In the genomic region with DNA sequence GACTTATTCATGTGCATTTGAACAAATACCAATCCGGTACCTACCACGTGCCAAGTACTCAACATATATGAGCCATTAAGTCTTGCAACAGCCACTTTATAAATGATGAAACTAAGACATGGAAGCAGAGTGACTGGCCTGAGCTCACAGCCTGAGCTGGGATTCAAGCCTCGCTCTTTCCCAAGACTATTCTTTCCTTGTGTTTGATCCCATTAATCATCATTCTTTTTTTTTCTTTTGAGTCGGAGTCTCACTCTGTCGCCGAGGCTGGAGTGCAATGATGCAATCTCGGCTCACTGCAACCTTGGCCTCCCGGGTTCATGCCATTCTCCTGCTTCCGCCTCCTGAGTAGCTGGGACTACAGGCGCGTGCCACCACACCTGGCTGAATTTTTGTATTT, we compare ENCODE assay signal across 1 cellular context.
TF ChIP-seq lines count a peak whose summit lies in the region.

No MANE protein-coding gene starts in this region.

TF ChIP-seq in K562, 482 proteins besides CTCF, POLR2A, EP300 and RAD21 (continued from another document):
- TF ChIP-seq, protein P1, sequence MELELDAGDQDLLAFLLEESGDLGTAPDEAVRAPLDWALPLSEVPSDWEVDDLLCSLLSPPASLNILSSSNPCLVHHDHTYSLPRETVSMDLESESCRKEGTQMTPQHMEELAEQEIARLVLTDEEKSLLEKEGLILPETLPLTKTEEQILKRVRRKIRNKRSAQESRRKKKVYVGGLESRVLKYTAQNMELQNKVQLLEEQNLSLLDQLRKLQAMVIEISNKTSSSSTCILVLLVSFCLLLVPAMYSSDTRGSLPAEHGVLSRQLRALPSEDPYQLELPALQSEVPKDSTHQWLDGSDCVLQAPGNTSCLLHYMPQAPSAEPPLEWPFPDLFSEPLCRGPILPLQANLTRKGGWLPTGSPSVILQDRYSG (tag; conservative IDR thresholded peaks at IDR 0.05; ENCODE audit: low read depth) = no peak
- TF ChIP-seq, protein P2, sequence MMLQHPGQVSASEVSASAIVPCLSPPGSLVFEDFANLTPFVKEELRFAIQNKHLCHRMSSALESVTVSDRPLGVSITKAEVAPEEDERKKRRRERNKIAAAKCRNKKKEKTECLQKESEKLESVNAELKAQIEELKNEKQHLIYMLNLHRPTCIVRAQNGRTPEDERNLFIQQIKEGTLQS (IDR thresholded peaks at IDR 0.05) = peak; percentile 57
- TF ChIP-seq, protein P2 (CRISPR knock-in tag; conservative IDR thresholded peaks at IDR 0.05) = no peak
TF ChIP-seq in K562: peak in this region for 2.
